ENCODE assay signal across 13 cellular contexts in genomic region chr6:57432162-57432561, GRCh38.
DNase-seq lines count a peak whose midpoint lies in the region; ATAC-seq, FAIRE-seq and TF ChIP-seq lines count a peak whose summit lies in the region.
"Had no signal": no experiment of that assay in that cellular context is flagged by ENCODE, and none has a peak within 500 bp of the region (broad histone marks: within the 10 kb centered on the region; RNA-seq: fewer than 3 reads in every experiment).

No MANE protein-coding gene starts in this region.

- H3K4me2 ChIP-seq in A549 (peak overlapping the region; percentile 13), neural progenitor cell (no peak overlapping the region)

- TF ChIP-seq CTCF in A549 (IDR thresholded peaks at IDR 0.05) = no peak
- TF ChIP-seq CTCF in fibroblast of villous mesenchyme (IDR thresholded peaks at IDR 0.05; ENCODE audit: insufficient read depth, low read depth, low read length) = no peak
- no peak for TF ChIP-seq CTCF in upper lobe of left lung (IDR thresholded peaks at IDR 0.05)
- no peak for TF ChIP-seq CTCF in neural progenitor cell (IDR thresholded peaks at IDR 0.05)

- peak overlapping the region in 1 of 7 donors; percentile 49 for H3K4me3 Mint-ChIP-seq in CD8-positive, alpha-beta memory T cell
- H3K4me3 Mint-ChIP-seq in T-helper 17 cell (no peak overlapping the region), neural progenitor cell (no peak overlapping the region)
- no peak overlapping the region for H3K4me3 Mint-ChIP-seq in activated CD8-positive, alpha-beta memory T cell treated with anti-CD3 and anti-CD28 coated beads, Interleukin-2, amount 10 ng/mL, durations not matched to agents 7 days and 5 days

- no peak for TF ChIP-seq POLR2A in A549 (IDR thresholded peaks at IDR 0.05; ENCODE audit: low read length)
- no peak for TF ChIP-seq POLR2A in upper lobe of left lung (IDR thresholded peaks at IDR 0.05)

- H3K9me3 ChIP-seq in A549 = no peaks in the 10 kb centered on the region
- no peaks in the 10 kb centered on the region for H3K9me3 ChIP-seq in CD8-positive, alpha-beta memory T cell (ENCODE audit: low read length)
- no peaks in the 10 kb centered on the region for H3K9me3 ChIP-seq in T-helper 17 cell (ENCODE audit: control insufficient read depth, low read length, poor library complexity, severe bottlenecking)
- H3K9me3 ChIP-seq in upper lobe of left lung = no peaks in the 10 kb centered on the region
- H3K9me3 ChIP-seq in neural progenitor cell (ENCODE audit: low read depth) = no peaks in the 10 kb centered on the region

- H3K36me3 ChIP-seq in CD8-positive, alpha-beta memory T cell (ENCODE audit: insufficient read depth, low read length) = no peaks in the 10 kb centered on the region
- H3K36me3 ChIP-seq in upper lobe of left lung = no peaks in the 10 kb centered on the region
- no peaks in the 10 kb centered on the region for H3K36me3 ChIP-seq in neural progenitor cell
- H3K36me3 ChIP-seq: WERI-Rb-1 had no signal

- no peak for TF ChIP-seq RAD21 in A549 (conservative IDR thresholded peaks at IDR 0.05 in 1 of 2, IDR thresholded peaks at IDR 0.05 in 1 of 2)

- no peaks in the 10 kb centered on the region for H3F3A ChIP-seq in neural progenitor cell (ENCODE audit: low read depth)

- DNase-seq in A549 (ENCODE audit: low read depth in 1 of 2, low spot score in 1 of 2) = no peak
- DNase-seq in CD8-positive, alpha-beta memory T cell = no peak
- no peak for DNase-seq in T-helper 17 cell
- DNase-seq in fibroblast of villous mesenchyme (ENCODE audit: low read depth) = peak; percentile 74
- no peak for DNase-seq in upper lobe of left lung
- DNase-seq in kidney glomerular epithelial cell (lab: John Stamatoyannopoulos, UW) = no peak
- no peak for DNase-seq in neural progenitor cell (ENCODE audit: low spot score)
- DNase-seq in activated CD8-positive, alpha-beta memory T cell treated with anti-CD3 and anti-CD28 coated beads, Interleukin-2, amount 10 ng/mL, durations not matched to agents 7 days and 5 days = no peak
- DNase-seq: activated naive CD4-positive, alpha-beta T cell treated with anti-CD3 and anti-CD28 coated beads, Interleukin-2, amount 50 U/mL, for 16 hours; kidney; NCI-H1930; stimulated activated CD4-positive, alpha-beta T cell treated with anti-CD3 and anti-CD28 coated beads, Interleukin-1b, Interleukin-23, amount 100 ng/mL, for 48 hours; WERI-Rb-1 had no signal

- H4K20me1 ChIP-seq in neural progenitor cell (ENCODE audit: low read depth) = peaks cover 7% of the 10 kb centered on the region

- peaks cover 4 to 10% (median 6%) of the 10 kb centered on the region in 3 donors for H3K36me3 Mint-ChIP-seq in CD8-positive, alpha-beta memory T cell
- peaks cover 3% of the 10 kb centered on the region for H3K36me3 Mint-ChIP-seq in T-helper 17 cell (ENCODE audit: low read depth)
- H3K36me3 Mint-ChIP-seq in neural progenitor cell = peaks cover 1% of the 10 kb centered on the region
- peaks cover 14% of the 10 kb centered on the region for H3K36me3 Mint-ChIP-seq in activated CD8-positive, alpha-beta memory T cell treated with anti-CD3 and anti-CD28 coated beads, Interleukin-2, amount 10 ng/mL, durations not matched to agents 7 days and 5 days

- peaks cover 21 to 44% (median 37%) of the 10 kb centered on the region in 3 donors for H3K4me1 Mint-ChIP-seq in CD8-positive, alpha-beta memory T cell
- H3K4me1 Mint-ChIP-seq in T-helper 17 cell (peaks cover 10% of the 10 kb centered on the region), neural progenitor cell (peaks cover 3% of the 10 kb centered on the region)
- peaks cover 23% of the 10 kb centered on the region for H3K4me1 Mint-ChIP-seq in activated CD8-positive, alpha-beta memory T cell treated with anti-CD3 and anti-CD28 coated beads, Interleukin-2, amount 10 ng/mL, durations not matched to agents 7 days and 5 days

- CTCF ChIA-PET in A549 (lab: Yijun Ruan, JAX) = no interaction called here
- CTCF ChIA-PET in CD8-positive, alpha-beta memory T cell (lab: Charles Lee) = no interaction called here
- CTCF ChIA-PET in activated CD8-positive, alpha-beta memory T cell treated with anti-CD3 and anti-CD28 coated beads, Interleukin-2, amount 10 ng/mL, durations not matched to agents 7 days and 5 days (lab: Charles Lee) = no interaction called here

- no peak overlapping the region for H3K27ac ChIP-seq in A549
- H3K27ac ChIP-seq in CD8-positive, alpha-beta memory T cell (ENCODE audit: low read depth, low read length) = no peak overlapping the region
- H3K27ac ChIP-seq in upper lobe of left lung = no peak overlapping the region
- no peak overlapping the region for H3K27ac ChIP-seq in neural progenitor cell
- H3K27ac ChIP-seq: WERI-Rb-1 had no signal

- no peaks in the 10 kb centered on the region for H3K9me3 Mint-ChIP-seq in CD8-positive, alpha-beta memory T cell
- no peaks in the 10 kb centered on the region for H3K9me3 Mint-ChIP-seq in neural progenitor cell
- no peaks in the 10 kb centered on the region for H3K9me3 Mint-ChIP-seq in activated CD8-positive, alpha-beta memory T cell treated with anti-CD3 and anti-CD28 coated beads, Interleukin-2, amount 10 ng/mL, durations not matched to agents 7 days and 5 days (ENCODE audit: low read depth)

- H3K4me3 ChIP-seq in A549 = no peak overlapping the region
- no peak overlapping the region for H3K4me3 ChIP-seq in CD8-positive, alpha-beta memory T cell (ENCODE audit: low read length)
- no peak overlapping the region for H3K4me3 ChIP-seq in fibroblast of villous mesenchyme (ENCODE audit: low read depth, low read length)
- H3K4me3 ChIP-seq in upper lobe of left lung = no peak overlapping the region
- H3K4me3 ChIP-seq in neural progenitor cell = no peak overlapping the region

- H3K4me1 ChIP-seq in A549 = peaks cover 19% of the 10 kb centered on the region; the same call in 2 of the 3 replicates
- peaks cover 11% of the 10 kb centered on the region for H3K4me1 ChIP-seq in CD8-positive, alpha-beta memory T cell (ENCODE audit: insufficient read depth, low read length)
- peaks cover 11 to 19% (median 15%) of the 10 kb centered on the region in 4 donors for H3K4me1 ChIP-seq in upper lobe of left lung
- peaks cover 8% of the 10 kb centered on the region for H3K4me1 ChIP-seq in neural progenitor cell

- no peak overlapping the region for H2AFZ ChIP-seq in neural progenitor cell (replicated peaks)

- WGBS in A549 (ENCODE audit: missing lambda C conversion rate) = 33% methylated on average over 2 of the region's 2 CpGs
- WGBS in upper lobe of left lung, 2 donors = 23 to 26% methylated on average over 2 of the region's 2 CpGs

- TF ChIP-seq EP300 in A549 (IDR thresholded peaks at IDR 0.05) (no peak), upper lobe of left lung (IDR thresholded peaks at IDR 0.05) (no peak)

- ATAC-seq in A549 = no peak
- ATAC-seq in T-helper 17 cell = no peak
- no peak for ATAC-seq in upper lobe of left lung (ENCODE audit: low FRiP score in 2 of 2)
- no peak for ATAC-seq in activated CD8-positive, alpha-beta memory T cell treated with anti-CD3 and anti-CD28 coated beads, Interleukin-2, amount 10 ng/mL, durations not matched to agents 7 days and 5 days

- no peak for FAIRE-seq in A549 (lab: Jason Lieb, UNC)
- FAIRE-seq: kidney had no signal

- peaks cover 4% of the 10 kb centered on the region for H3K79me2 ChIP-seq in neural progenitor cell (ENCODE audit: low read depth)

- H3K9ac ChIP-seq in neural progenitor cell = no peak overlapping the region

- peak overlapping the region in 6 of 8 donors; percentile 2 to 87 (median 68) for H3K27ac Mint-ChIP-seq in CD8-positive, alpha-beta memory T cell
- H3K27ac Mint-ChIP-seq in T-helper 17 cell = peak overlapping the region; percentile 79
- no peak overlapping the region for H3K27ac Mint-ChIP-seq in neural progenitor cell
- no peak overlapping the region for H3K27ac Mint-ChIP-seq in activated CD8-positive, alpha-beta memory T cell treated with anti-CD3 and anti-CD28 coated beads, Interleukin-2, amount 10 ng/mL, durations not matched to agents 7 days and 5 days

- POLR2A ChIA-PET in A549 (lab: Yijun Ruan, JAX) = no interaction called here
- POLR2A ChIA-PET in CD8-positive, alpha-beta memory T cell (lab: Charles Lee) = no interaction called here

- no peaks in the 10 kb centered on the region for H3K27me3 ChIP-seq in CD8-positive, alpha-beta memory T cell (ENCODE audit: insufficient read depth, low read length, poor library complexity, severe bottlenecking)
- H3K27me3 ChIP-seq in upper lobe of left lung (no peaks in the 10 kb centered on the region), neural progenitor cell (no peaks in the 10 kb centered on the region)

- no peaks in the 10 kb centered on the region for H3K27me3 Mint-ChIP-seq in CD8-positive, alpha-beta memory T cell
- H3K27me3 Mint-ChIP-seq in T-helper 17 cell (no peaks in the 10 kb centered on the region), neural progenitor cell (ENCODE audit: insufficient read depth, low read depth) (no peaks in the 10 kb centered on the region)
- no peaks in the 10 kb centered on the region for H3K27me3 Mint-ChIP-seq in activated CD8-positive, alpha-beta memory T cell treated with anti-CD3 and anti-CD28 coated beads, Interleukin-2, amount 10 ng/mL, durations not matched to agents 7 days and 5 days

TF ChIP-seq in A549, 52 proteins besides CTCF, POLR2A, EP300 and RAD21 (continues in another document):
- TF ChIP-seq REST (IDR thresholded peaks at IDR 0.05) (no peak), KDM5A (IDR thresholded peaks at IDR 0.05) (no peak), HOXB5 (CRISPR knock-in tag; IDR thresholded peaks at IDR 0.05) (no peak)

Comparison
In these comparisons a context has a peak if more than half of its experiments do, and no peak if none do; other contexts are left out.
1. H3K27ac Mint-ChIP-seq: peak in CD8-positive, alpha-beta memory T cell (6 of 8) and T-helper 17 cell (single experiment); none in neural progenitor cell (single experiment) and activated CD8-positive, alpha-beta memory T cell treated with anti-CD3 and anti-CD28 coated beads, Interleukin-2, amount 10 ng/mL, durations not matched to agents 7 days and 5 days (single experiment).